9 cellular contexts compared by ENCODE assay signal in the genomic region with DNA sequence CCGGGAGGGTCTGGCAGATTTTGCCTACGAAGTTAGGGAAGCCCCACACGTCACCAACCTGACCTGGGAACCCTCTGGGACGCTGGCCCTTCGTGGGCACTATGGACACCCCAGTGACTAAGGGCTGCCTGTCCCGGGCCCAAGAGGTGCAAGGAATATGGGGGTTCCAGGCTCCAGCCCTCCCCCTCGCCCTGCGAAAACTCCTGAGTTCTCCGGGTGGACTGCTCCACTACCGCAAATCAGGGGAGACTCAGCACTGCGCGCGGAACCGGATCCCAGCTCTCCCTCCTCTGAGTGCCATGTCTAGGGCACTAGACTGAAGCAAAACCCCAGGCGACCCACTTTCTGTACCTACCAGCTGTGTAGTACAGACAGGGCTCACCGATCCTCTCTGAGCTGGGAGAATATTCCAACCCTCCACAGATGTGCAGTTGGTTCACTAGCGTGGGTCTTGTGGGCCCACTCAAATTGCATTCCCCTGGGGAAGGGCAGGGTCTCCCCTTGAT. TPM values are rescaled to one million over a fixed set of nuclear protein-coding genes. Genes with fewer than 3 reads are reported as not detected.
DNase-seq lines count a peak whose midpoint lies in the region; ATAC-seq and TF ChIP-seq lines count a peak whose summit lies in the region.
"Had no signal": no experiment of that assay in that cellular context is flagged by ENCODE, and none has a peak within 500 bp of the region (broad histone marks: within the 10 kb centered on the region; RNA-seq: fewer than 3 reads in every experiment).

A gene with protein sequence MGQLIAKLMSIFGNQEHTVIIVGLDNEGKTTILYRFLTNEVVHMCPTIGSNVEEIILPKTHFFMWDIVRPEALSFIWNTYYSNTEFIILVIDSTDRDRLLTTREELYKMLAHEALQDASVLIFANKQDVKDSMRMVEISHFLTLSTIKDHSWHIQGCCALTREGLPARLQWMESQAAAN (minus strand): TSS at position 318 of the 506 bp plus-strand sequence. CDS start 401 bp downstream, outside the sequence.

- no peaks in the 10 kb centered on the region for H3K27me3 ChIP-seq in left ventricle myocardium inferior (ENCODE audit: low read depth)
- H3K27me3 ChIP-seq in dorsolateral prefrontal cortex, result peaks cover 0 to 16% (median 0%) of the 10 kb centered on the region in 45 donors

- H3K4me3 Mint-ChIP-seq in naive B cell, result peak within 1 kb of the TSS; percentile 87 to 96 (median 92)

- peaks cover 0 to 10% (median 2%) of the 10 kb centered on the region in 7 donors for H3K9me3 Mint-ChIP-seq in naive B cell

- no peak for ATAC-seq in naive B cell (ENCODE audit: low read depth in 2 of 2)
- no peak for ATAC-seq in GM19397 (IDR thresholded peaks at IDR 0.05; ENCODE audit: unreplicated experiment)
- no peak for ATAC-seq in GM21526 (IDR thresholded peaks at IDR 0.05; ENCODE audit: low FRiP score, unreplicated experiment)
- ATAC-seq: esophagus mucosa had no signal

- peaks cover 25 to 32% (median 30%) of the 10 kb centered on the region in 3 donors for H3K4me1 Mint-ChIP-seq in naive B cell

- DNase-seq in left ventricle myocardium inferior, result no peak
- no peak for DNase-seq in cardiac septum (ENCODE audit: low spot score)
- no peak for DNase-seq in dorsolateral prefrontal cortex
- DNase-seq in naive B cell, result no peak
- DNase-seq in stimulated activated CD4-positive, alpha-beta T cell treated with anti-CD3 and anti-CD28 coated beads, Interleukin-4, amount 100 ng/mL, for 4 hours, result no peak
- no peak for DNase-seq in OCI-M2 (lab: John Stamatoyannopoulos, UW; ENCODE audit: unreplicated experiment)

- H3K4me1 ChIP-seq in left ventricle myocardium inferior, result peaks cover 40% of the 10 kb centered on the region

- peak within 1 kb of the TSS; percentile 71 for H3K4me3 ChIP-seq in left ventricle myocardium inferior
- H3K4me3 ChIP-seq in dorsolateral prefrontal cortex, result peak within 1 kb of the TSS; percentile 27 to 73 (median 57)

- TF ChIP-seq CTCF in left ventricle myocardium inferior (IDR thresholded peaks at IDR 0.05; ENCODE audit: borderline replicate concordance), result no peak
- TF ChIP-seq CTCF in dorsolateral prefrontal cortex (IDR thresholded peaks at IDR 0.05 in 54 of 56, conservative IDR thresholded peaks at IDR 0.05 in 2 of 56; ENCODE audit: low read depth in 1 of 56, partially characterized antibody in 56 of 56), result no peak

- peak within 1 kb of the TSS in 1 of 6 donors; percentile 33 for H3K27ac Mint-ChIP-seq in naive B cell

- H3K9me3 ChIP-seq in left ventricle myocardium inferior (replicated peaks), result peaks cover 4% of the 10 kb centered on the region

- intact Hi-C loops in left ventricle myocardium inferior (cut with micrococcal nuclease) (loop anchor here (10.0 kb wide), 1 partner anchor 79 kb away; no protein-coding TSS in a partner anchor), cardiac septum (cut with DNase I) (loop anchor here (10.0 kb wide), 1 partner anchor 69 kb away; no protein-coding TSS in a partner anchor), dorsolateral prefrontal cortex (cut with DNase I) (no loop called here)

- H3K27ac ChIP-seq in left ventricle myocardium inferior (replicated peaks) (peak within 1 kb of the TSS; percentile 53), dorsolateral prefrontal cortex (peak within 1 kb of the TSS in 14 of 59 donors; percentile 1 to 68 (median 26))

- H3K36me3 Mint-ChIP-seq in naive B cell, result no peaks in the 10 kb centered on the region

- H3K27me3 Mint-ChIP-seq in naive B cell, result peaks cover 22 to 41% (median 36%) of the 10 kb centered on the region in 3 donors

- H3K36me3 ChIP-seq in left ventricle myocardium inferior, result no peaks in the 10 kb centered on the region

RNA-seq across cellular contexts. Expression of the gene that starts here (rescaled TPM):
- total RNA-seq in left ventricle myocardium inferior, result not detected
- total RNA-seq in cardiac septum, result not detected
- 1 to 10 TPM in 37 of 120 experiments, under 1 TPM in 58, not detected in 25; 0.18 to 2.6 (median 0.79) TPM for total RNA-seq in dorsolateral prefrontal cortex
- not detected for polyA plus RNA-seq in naive B cell (ENCODE audit: low read depth in 6 of 6)
- total RNA-seq: esophagus mucosa had no signal

Comparison
In these comparisons a context has a peak if more than half of its experiments do, and no peak if none do; other contexts are left out.
1. intact Hi-C loops: an anchor here in left ventricle myocardium inferior (10.0 kb wide) and cardiac septum (10.0 kb wide); none called in dorsolateral prefrontal cortex.